In the genomic region with DNA sequence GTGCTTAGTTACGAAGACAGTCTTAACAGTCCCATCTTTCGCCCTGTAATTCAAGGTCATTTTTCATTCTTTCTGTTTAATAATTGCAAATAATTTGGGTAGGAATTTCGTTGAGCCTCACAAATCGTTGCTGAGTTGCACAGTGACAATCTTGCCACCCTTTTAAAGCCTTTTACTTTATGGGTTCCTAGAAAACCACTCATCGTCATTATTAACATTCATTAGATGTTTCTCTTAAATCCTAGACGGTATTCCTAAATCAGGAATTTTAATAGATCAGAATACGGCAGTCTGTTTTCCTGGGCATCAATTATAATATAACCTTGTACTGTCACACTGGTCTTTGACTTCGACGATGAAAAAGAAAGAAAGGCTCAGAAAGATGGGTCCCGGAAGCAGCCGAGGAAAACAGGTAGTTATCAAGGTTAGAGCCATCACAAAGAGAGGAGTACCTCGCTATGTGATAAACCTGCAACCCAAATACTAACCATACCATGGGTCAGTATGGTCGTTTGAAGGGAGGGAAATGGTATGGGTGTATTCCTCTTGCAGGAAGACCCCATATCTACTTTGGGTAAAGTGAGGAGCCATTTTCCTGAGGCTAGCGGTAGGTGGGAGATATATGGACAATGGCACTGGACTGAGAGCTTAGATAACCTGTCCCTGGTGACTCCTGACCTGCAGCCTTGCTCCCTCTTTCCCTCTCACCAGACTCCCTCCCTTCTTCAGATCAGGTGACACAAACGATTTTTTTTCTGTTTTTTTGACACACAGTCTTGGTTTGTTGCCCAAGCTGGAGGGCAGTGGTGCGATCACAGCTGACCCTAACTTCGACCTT, we compare ENCODE assay signal across 8 cellular contexts. TPM values are rescaled to one million over a fixed set of nuclear protein-coding genes. Genes with fewer than 3 reads are reported as not detected.
A peak's percentile ranks its signal among the peaks of the same experiment; 100 is the strongest.
DNase-seq lines count a peak whose midpoint lies in the region; ATAC-seq, FAIRE-seq and TF ChIP-seq lines count a peak whose summit lies in the region.

No MANE protein-coding gene starts in this region.

- peak overlapping the region; percentile 87 for H2AFZ ChIP-seq in astrocyte (ENCODE audit: low read depth, low read length)

- H3K27ac Mint-ChIP-seq in astrocyte (ENCODE audit: unreplicated experiment) = peak overlapping the region; percentile 99

- TF ChIP-seq CTCF in GM06990 (IDR thresholded peaks at IDR 0.05; ENCODE audit: insufficient read depth, low read length, poor library complexity, severe bottlenecking) = no peak
- TF ChIP-seq CTCF in astrocyte (IDR thresholded peaks at IDR 0.05; ENCODE audit: insufficient read depth, low read depth, low read length) = no peak
- TF ChIP-seq CTCF in liver (IDR thresholded peaks at IDR 0.05; ENCODE audit: low read depth, low read length, missing input control) = no peak
- TF ChIP-seq CTCF in upper lobe of left lung (IDR thresholded peaks at IDR 0.05) = no peak

- peak overlapping the region; percentile 96 for H3K4me3 ChIP-seq in GM06990 (replicated peaks; ENCODE audit: low read depth, low read length)
- peak overlapping the region; percentile 94 for H3K4me3 ChIP-seq in astrocyte (ENCODE audit: insufficient read depth, low read depth, low read length)
- peak overlapping the region; percentile 73 to 93 (median 87) for H3K4me3 ChIP-seq in liver (ENCODE audit: low read depth in 1 of 3, low read length in 3 of 3)
- H3K4me3 ChIP-seq in upper lobe of left lung = peak overlapping the region; percentile 43 to 97 (median 88)

- H3K27ac ChIP-seq in astrocyte (ENCODE audit: low read depth, low read length) (peak overlapping the region; percentile 97), liver (ENCODE audit: low read depth in 1 of 2, low read length in 2 of 2) (peak overlapping the region; percentile 97), upper lobe of left lung (peak overlapping the region; percentile 97 to 99 (median 99))

- peaks cover 17% of the 10 kb centered on the region for H3K4me1 Mint-ChIP-seq in astrocyte (ENCODE audit: low read depth, unreplicated experiment)

- H3K9me3 Mint-ChIP-seq in astrocyte (ENCODE audit: unreplicated experiment) = no peaks in the 10 kb centered on the region

- H3K36me3 ChIP-seq in GM06990 (ENCODE audit: control insufficient read depth, insufficient read depth, low read length) (no peaks in the 10 kb centered on the region), astrocyte (ENCODE audit: insufficient read depth, low read length) (peaks cover 3% of the 10 kb centered on the region), liver (ENCODE audit: control insufficient read depth in 4 of 4, insufficient read depth in 3 of 4, low read depth in 1 of 4, low read length in 3 of 4) (no peaks in the 10 kb centered on the region), upper lobe of left lung (no peaks in the 10 kb centered on the region)

- H3K9ac ChIP-seq in astrocyte (ENCODE audit: low read length) (peak overlapping the region; percentile 99), liver (ENCODE audit: low read depth in 1 of 2, low read length in 2 of 2) (peak overlapping the region; percentile 99)

- H3K4me2 ChIP-seq in astrocyte (ENCODE audit: low read length) = peak overlapping the region; percentile 94

- 13% methylated on average over 17 of the region's 17 CpGs for WGBS in liver
- WGBS in upper lobe of left lung, 2 donors = 32 to 37% methylated on average over 17 of the region's 17 CpGs

- DNase-seq in GM06990 (ENCODE audit: extremely low read depth, insufficient read length) (no peak), astrocyte (ENCODE audit: low read depth) (no peak), upper lobe of left lung (no peak), NCI-H2171 treated with DMSO at 0.1 percent for 48 hours (lab: John Stamatoyannopoulos, UW) (no peak), retina (no peak), activated gamma-delta T cell treated with Interleukin-2 at 50 U/mL for 16 hours (no peak)

- no peaks in the 10 kb centered on the region for H3K27me3 Mint-ChIP-seq in astrocyte (ENCODE audit: low read depth, unreplicated experiment)

- peaks cover 15% of the 10 kb centered on the region for H3K4me1 ChIP-seq in astrocyte (ENCODE audit: insufficient read depth, low read length)
- peaks cover 12 to 34% (median 27%) of the 10 kb centered on the region in 4 donors for H3K4me1 ChIP-seq in liver (ENCODE audit: control insufficient read depth in 4 of 4, insufficient read depth in 4 of 4, low read length in 3 of 4)
- H3K4me1 ChIP-seq in upper lobe of left lung = peaks cover 26 to 36% (median 36%) of the 10 kb centered on the region in 4 donors

- TF ChIP-seq POLR2A in upper lobe of left lung (IDR thresholded peaks at IDR 0.05) = no peak

- peaks cover 32% of the 10 kb centered on the region for H4K20me1 ChIP-seq in astrocyte (ENCODE audit: insufficient read depth, low read length)

- H3K4me3 Mint-ChIP-seq in astrocyte (ENCODE audit: unreplicated experiment) = peak overlapping the region; percentile 94

- ATAC-seq in HG03460 (IDR thresholded peaks at IDR 0.05; ENCODE audit: unreplicated experiment) (peak; percentile 6), upper lobe of left lung (ENCODE audit: low FRiP score in 2 of 2) (peak in 1 of 2 donors; percentile 1)

- FAIRE-seq in astrocyte (lab: Jason Lieb, UNC) = no peak

- H3K36me3 Mint-ChIP-seq in astrocyte (ENCODE audit: low read depth, unreplicated experiment) = no peaks in the 10 kb centered on the region

- no peak for TF ChIP-seq RAD21 in liver (IDR thresholded peaks at IDR 0.05)

- H3K9me3 ChIP-seq in astrocyte (ENCODE audit: insufficient read depth, low read depth, low read length) (no peaks in the 10 kb centered on the region), liver (ENCODE audit: control insufficient read depth in 4 of 4, low read length in 3 of 4) (no peaks in the 10 kb centered on the region), upper lobe of left lung (no peaks in the 10 kb centered on the region)

- TF ChIP-seq EP300 in upper lobe of left lung (IDR thresholded peaks at IDR 0.05) = no peak

- H3K79me2 ChIP-seq in astrocyte (ENCODE audit: insufficient read depth, low read length) = peaks cover 50% of the 10 kb centered on the region

- H3K27me3 ChIP-seq in GM06990 (replicated peaks; ENCODE audit: control insufficient read depth, insufficient read depth, low read length) = no peaks in the 10 kb centered on the region
- no peaks in the 10 kb centered on the region for H3K27me3 ChIP-seq in astrocyte (ENCODE audit: insufficient read depth, low read length)
- no peaks in the 10 kb centered on the region for H3K27me3 ChIP-seq in liver (ENCODE audit: control insufficient read depth in 4 of 4, insufficient read depth in 4 of 4, low read length in 3 of 4)
- H3K27me3 ChIP-seq in upper lobe of left lung = no peaks in the 10 kb centered on the region

TF ChIP-seq in liver, 16 proteins besides CTCF, POLR2A, EP300 and RAD21:
- TF ChIP-seq JUND (IDR thresholded peaks at IDR 0.05) (no peak), HNF4A (conservative IDR thresholded peaks at IDR 0.05) (peak in 1 of 2 donors; percentile 30), TAF1 (conservative IDR thresholded peaks at IDR 0.05) (no peak), YY1 (IDR thresholded peaks at IDR 0.05) (peak; percentile 59)

RNA-seq across cellular contexts. Expression of a gene that starts 1.0 kb away (rescaled TPM):
- 241 and 253 TPM in 2 replicates for total RNA-seq in astrocyte
- total RNA-seq in liver = 100 to 1,000 TPM; 121 to 180 TPM
- polyA plus RNA-seq in liver = 100 to 1,000 TPM in 1 of 2 donors, 10 to 100 TPM in 1; 44.1 to 156 TPM
- 100 to 1,000 TPM; 182 to 614 (median 203) TPM for total RNA-seq in upper lobe of left lung

RNA-seq across cellular contexts. Expression of a gene that starts 17.5 kb away (rescaled TPM):
- total RNA-seq in astrocyte = 46.0 and 48.3 TPM in 2 replicates
- total RNA-seq in liver = 10 to 100 TPM; 18.4 to 22.1 TPM
- 10 to 100 TPM; 12.0 to 14.6 TPM for polyA plus RNA-seq in liver
- total RNA-seq in upper lobe of left lung = 10 to 100 TPM; 10.2 to 35.1 (median 25.6) TPM
